Comparison of ENCODE assay signal across 15 cellular contexts in genomic region chr3:64814360-64814759, GRCh38.
"Had no signal": no experiment of that assay in that cellular context is flagged by ENCODE, and none has a peak within 500 bp of the region (broad histone marks: within the 10 kb centered on the region; RNA-seq: fewer than 3 reads in every experiment).

No MANE protein-coding gene starts in this region.

- H3K36me3 ChIP-seq: adrenal gland, ovary, upper lobe of left lung had no signal

- DNase-seq: activated B cell treated with CpG ODN at 0.5 μM for 24 hours; activated CD4-positive, alpha-beta T cell treated with anti-CD3 and anti-CD28 coated beads, Interleukin-2, amount 10 ng/mL, durations not matched to agents 24 days and 14 days; activated naive CD4-positive, alpha-beta T cell treated with anti-CD3 and anti-CD28 coated beads, Interleukin-2, amount 10 ng/mL, durations not matched to agents 7 days and 5 days; adrenal gland; effector memory CD8-positive, alpha-beta T cell; immature natural killer cell; ovary; stimulated activated CD4-positive, alpha-beta T cell treated with anti-CD3 and anti-CD28 coated beads, Interleukin-2, amount 100 ng/mL, for 24 hours; stimulated activated naive B cell treated with anti-CD40 and anti-IgM and Interleukin-4, amounts not matched to agents 10 μg/mL and 1 μg/mL and 100 μg/mL, for 72 hours; substantia nigra; T-helper 2 cell; upper lobe of left lung had no signal

- H3K27me3 ChIP-seq: adrenal gland, ovary, upper lobe of left lung had no signal

- H3K27ac ChIP-seq: epithelial cell of prostate, ovary had no signal

- H3K4me3 ChIP-seq: adrenal gland, lung, ovary, upper lobe of left lung had no signal

- H3K9me3 ChIP-seq: adrenal gland, ovary, upper lobe of left lung had no signal

- ATAC-seq: activated T-helper 17 cell treated with anti-CD3 and anti-CD28 coated beads, Interleukin-2, amount 50 U/mL, for 72 hours; effector memory CD8-positive, alpha-beta T cell; stimulated activated naive B cell treated with anti-CD40 and anti-IgM and Interleukin-4, amounts not matched to agents 10 μg/mL and 1 μg/mL and 100 μg/mL, for 72 hours had no signal
